ENCODE assay signal across 8 cellular contexts in the genomic region with DNA sequence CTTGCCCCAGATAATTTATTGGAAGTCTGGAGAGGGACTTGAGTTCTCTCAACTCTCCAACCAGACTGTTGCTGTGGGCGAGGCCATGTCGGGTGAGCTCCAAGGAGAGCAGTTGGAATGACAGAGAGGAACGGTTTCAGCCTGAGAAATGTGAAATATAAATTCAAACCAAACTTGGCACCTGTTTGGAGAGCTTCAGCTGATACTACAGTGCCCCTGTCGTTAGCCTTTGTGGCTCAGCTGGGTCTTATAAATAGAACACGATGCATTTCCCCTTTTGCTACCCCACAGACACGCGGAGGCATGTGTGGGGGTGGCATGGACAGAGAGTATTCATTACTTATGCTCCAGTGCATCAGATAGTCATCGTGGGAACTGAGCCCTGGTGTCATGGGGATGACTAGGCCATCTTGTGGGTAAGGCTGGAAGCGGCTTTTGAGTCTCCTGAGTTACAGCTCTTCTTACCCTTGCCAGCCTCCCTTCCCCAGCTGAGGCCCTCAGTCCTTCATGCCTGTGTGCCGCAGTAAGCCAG. TPM values are rescaled to one million over a fixed set of nuclear protein-coding genes. Genes with fewer than 3 reads are reported as not detected.
DNase-seq lines count a peak whose midpoint lies in the region; ATAC-seq and TF ChIP-seq lines count a peak whose summit lies in the region.

No MANE protein-coding gene starts in this region.

- peaks cover 27% of the 10 kb centered on the region for H3K79me2 ChIP-seq in OCI-LY1 (ENCODE audit: insufficient read depth, low read length)

- peak overlapping the region; percentile 41 for H3K4me3 ChIP-seq in OCI-LY1 (ENCODE audit: low read depth, low read length, poor library complexity, severe bottlenecking)

- H3K27ac Mint-ChIP-seq in activated naive CD4-positive, alpha-beta T cell treated with anti-CD3 and anti-CD28 coated beads for 36 hours = peak overlapping the region; percentile 76

- no peaks in the 10 kb centered on the region for H3K9me3 ChIP-seq in OCI-LY1 (ENCODE audit: low read length)

- H3F3A ChIP-seq in OCI-LY1 (ENCODE audit: insufficient read depth, low read length) = peaks cover 11% of the 10 kb centered on the region; the same call in 1 of the 2 replicates

- H3K27me3 Mint-ChIP-seq in activated naive CD4-positive, alpha-beta T cell treated with anti-CD3 and anti-CD28 coated beads for 36 hours (ENCODE audit: low read depth) = no peaks in the 10 kb centered on the region

- intact Hi-C loops in activated naive CD4-positive, alpha-beta T cell treated with anti-CD3 and anti-CD28 coated beads for 36 hours (cut with micrococcal nuclease) = loop anchor here (1.0 to 5.0 kb wide), 2 partner anchors 133 to 226 kb away; no protein-coding TSS in a partner anchor
- intact Hi-C loops in left cardiac atrium (cut with DNase I) = no loop called here

- H3K36me3 Mint-ChIP-seq in activated naive CD4-positive, alpha-beta T cell treated with anti-CD3 and anti-CD28 coated beads for 36 hours (ENCODE audit: low read depth) = peaks cover 10% of the 10 kb centered on the region

- peaks cover 100% of the 10 kb centered on the region for H3K4me1 ChIP-seq in OCI-LY1 (ENCODE audit: insufficient read depth, low read length, severe bottlenecking)

- TF ChIP-seq CTCF in OCI-LY1 (IDR thresholded peaks at IDR 0.05; ENCODE audit: low read length) = peak; percentile 66

- no peaks in the 10 kb centered on the region for H3K27me3 ChIP-seq in OCI-LY1 (ENCODE audit: insufficient read depth, low read length)

- H2AFZ ChIP-seq in OCI-LY1 (ENCODE audit: low read length) = no peak overlapping the region

- no peak overlapping the region for H3K4me3 Mint-ChIP-seq in activated naive CD4-positive, alpha-beta T cell treated with anti-CD3 and anti-CD28 coated beads for 36 hours

- H3K9me3 Mint-ChIP-seq in activated naive CD4-positive, alpha-beta T cell treated with anti-CD3 and anti-CD28 coated beads for 36 hours = peaks cover 3% of the 10 kb centered on the region

- ATAC-seq in GM18505 (IDR thresholded peaks at IDR 0.05; ENCODE audit: unreplicated experiment) (peak; percentile 40), HG02678 (IDR thresholded peaks at IDR 0.05; ENCODE audit: unreplicated experiment) (peak; percentile 51), left cardiac atrium (peak; percentile 51 to 57)

- H3K36me3 ChIP-seq in OCI-LY1 (ENCODE audit: insufficient read depth, low read length) = peaks cover 12% of the 10 kb centered on the region; the same call in 1 of the 2 replicates

- peak; percentile 39 for TF ChIP-seq POLR2A in GM18505 (IDR thresholded peaks at IDR 0.05; ENCODE audit: borderline replicate concordance, extremely low read depth, insufficient read depth, insufficient read length)

- no peaks in the 10 kb centered on the region for H4K20me1 ChIP-seq in OCI-LY1 (ENCODE audit: insufficient read depth, low read length)

- no peaks in the 10 kb centered on the region for H3K9me2 ChIP-seq in OCI-LY1 (ENCODE audit: low read depth, low read length)

- H3K4me2 ChIP-seq in OCI-LY1 (ENCODE audit: low read length) = peak overlapping the region; percentile 72

- CTCF ChIA-PET in activated naive CD4-positive, alpha-beta T cell treated with anti-CD3 and anti-CD28 coated beads for 36 hours (lab: Charles Lee) = interaction anchor here (0.7 to 2.8 kb wide), 7 partner anchors 10 to 68 kb away, joined by 3 to 13 read pairs (median 8); no protein-coding TSS in a partner anchor

- peak; percentile 83 for DNase-seq in activated naive CD4-positive, alpha-beta T cell treated with anti-CD3 and anti-CD28 coated beads for 36 hours
- DNase-seq in left cardiac atrium (peak; percentile 48), HuH-7.5 (ENCODE audit: low spot score) (no peak), DMS114 treated with DMSO at 0.1 percent for 48 hours (lab: John Stamatoyannopoulos, UW; ENCODE audit: unreplicated experiment) (no peak)
- peak; percentile 80 for DNase-seq in stimulated activated CD4-positive, alpha-beta T cell treated with anti-CD3 and anti-CD28 coated beads, Interleukin-15, amount 100 ng/mL, for 24 hours

- H3K9ac ChIP-seq in OCI-LY1 (ENCODE audit: low read length) = peak overlapping the region; percentile 74

- H3K27ac ChIP-seq in OCI-LY1 (ENCODE audit: low read depth, low read length, poor library complexity, severe bottlenecking) = peak overlapping the region; percentile 99

- peaks cover 80% of the 10 kb centered on the region for H3K4me1 Mint-ChIP-seq in activated naive CD4-positive, alpha-beta T cell treated with anti-CD3 and anti-CD28 coated beads for 36 hours (ENCODE audit: low read depth)

RNA-seq across cellular contexts. Expression of a gene that starts 15.6 kb away (rescaled TPM):
- total RNA-seq in activated naive CD4-positive, alpha-beta T cell treated with anti-CD3 and anti-CD28 coated beads for 36 hours = 10 to 100 TPM; 35.1 to 39.2 TPM
- 10 to 100 TPM; 24.0 to 37.5 TPM for total RNA-seq in left cardiac atrium

Comparison
In these comparisons a context has a peak if more than half of its experiments do, and no peak if none do; other contexts are left out.
1. DNase-seq: peak in activated naive CD4-positive, alpha-beta T cell treated with anti-CD3 and anti-CD28 coated beads for 36 hours (single experiment), left cardiac atrium (single experiment) and stimulated activated CD4-positive, alpha-beta T cell treated with anti-CD3 and anti-CD28 coated beads, Interleukin-15, amount 100 ng/mL, for 24 hours (single experiment); none in HuH-7.5 (single experiment) and DMS114 treated with DMSO at 0.1 percent for 48 hours (single experiment).
2. Peak in every context shown above with its lines, with median percentiles within 50 percentile points of each other: ATAC-seq.